In the genomic region with DNA sequence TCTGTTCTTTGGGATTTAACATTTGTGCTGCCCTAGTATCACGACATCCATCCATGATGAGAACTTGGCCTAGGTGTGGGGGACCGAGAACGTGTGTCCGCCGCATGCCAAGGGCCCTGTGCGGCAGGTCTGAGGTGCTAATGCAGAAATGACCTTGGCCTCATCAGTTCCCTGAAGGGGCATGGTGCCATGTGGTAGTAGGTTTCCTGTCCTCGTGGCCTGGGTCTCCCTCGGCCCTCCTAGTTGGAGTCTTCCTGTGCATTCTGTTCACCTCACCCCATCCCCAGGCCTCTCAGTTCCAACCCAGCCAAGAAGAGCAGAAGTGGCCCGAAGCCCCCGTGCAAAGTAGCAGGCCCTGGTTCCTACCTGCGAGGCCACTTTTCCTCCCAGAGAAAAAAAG, we compare ENCODE assay signal across 22 cellular contexts. TPM values are rescaled to one million over a fixed set of nuclear protein-coding genes. Genes with fewer than 3 reads are reported as not detected.
DNase-seq lines count a peak whose midpoint lies in the region; ATAC-seq, FAIRE-seq and TF ChIP-seq lines count a peak whose summit lies in the region.
"Had no signal": no experiment of that assay in that cellular context is flagged by ENCODE, and none has a peak within 500 bp of the region (broad histone marks: within the 10 kb centered on the region; RNA-seq: fewer than 3 reads in every experiment).

No MANE protein-coding gene starts in this region.

- peaks cover 54% of the 10 kb centered on the region for H3K36me3 Mint-ChIP-seq in endodermal cell (ENCODE audit: low read depth)
- H3K36me3 Mint-ChIP-seq in type B pancreatic cell = peaks cover 32% of the 10 kb centered on the region
- H3K36me3 Mint-ChIP-seq in GM23338 (ENCODE audit: low read depth) = peaks cover 10% of the 10 kb centered on the region; the same call in 2 of the 3 replicates

- H2AK5ac ChIP-seq in neuronal stem cell (ENCODE audit: low read depth, low read length) = no peak overlapping the region

- H4K91ac ChIP-seq in neuronal stem cell (ENCODE audit: low read depth, low read length, poor library complexity) = no peak overlapping the region

- H3K9me3 Mint-ChIP-seq in endodermal cell (no peaks in the 10 kb centered on the region), type B pancreatic cell (no peaks in the 10 kb centered on the region), GM23338 (no peaks in the 10 kb centered on the region; the same call in 2 of the 3 replicates)
- H3K9me3 Mint-ChIP-seq: CD4-positive, CD25-positive, alpha-beta regulatory T cell; CD8-positive, alpha-beta memory T cell had no signal

- H3K36me3 ChIP-seq in right atrium auricular region = peaks cover 5% of the 10 kb centered on the region
- H3K36me3 ChIP-seq in endodermal cell (ENCODE audit: control insufficient read depth, insufficient read depth, low read length) = peaks cover 38% of the 10 kb centered on the region
- peaks cover 2 to 62% of the 10 kb centered on the region in 2 donors for H3K36me3 ChIP-seq in neuronal stem cell (replicated peaks in 1 of 2; ENCODE audit: control insufficient read depth in 2 of 2, insufficient read depth in 2 of 2, low read length in 2 of 2)
- 0 out of 2 replicates have a peak, but pooled peaks cover 5% of the 10 kb centered on the region for H3K36me3 ChIP-seq in GM23338 (ENCODE audit: insufficient read depth)
- H3K36me3 ChIP-seq: BE2C had no signal

- no peak overlapping the region for H2BK15ac ChIP-seq in neuronal stem cell (ENCODE audit: low read length)

- H2BK5ac ChIP-seq in neuronal stem cell (ENCODE audit: low read length) = no peak overlapping the region

- H3K27ac Mint-ChIP-seq in endodermal cell (peak overlapping the region; percentile 55), type B pancreatic cell (no peak overlapping the region), GM23338 (no peak overlapping the region)

- intact Hi-C loops in cardiac septum (cut with DNase I) = no loop called here

- no peaks in the 10 kb centered on the region for H3K79me2 ChIP-seq in GM23338 (replicated peaks; ENCODE audit: insufficient read depth)

- FAIRE-seq in GM12892 (lab: Jason Lieb, UNC) = no peak
- FAIRE-seq: GM12891, HTR-8/SVneo, K562 had no signal

- H3K14ac ChIP-seq in neuronal stem cell (ENCODE audit: low read length) = no peak overlapping the region

- H2AFZ ChIP-seq in neuronal stem cell (ENCODE audit: low read length) (no peak overlapping the region), GM23338 (no peak overlapping the region)

- H2BK120ac ChIP-seq in neuronal stem cell (ENCODE audit: low read depth, low read length) = no peak overlapping the region

- peak overlapping the region; percentile 44 for H3K18ac ChIP-seq in neuronal stem cell (ENCODE audit: low read length)

- no peak for TF ChIP-seq POLR2A in GM12892 (IDR thresholded peaks at IDR 0.05; ENCODE audit: low read depth, low read length)

- no peaks in the 10 kb centered on the region for H3K79me1 ChIP-seq in neuronal stem cell (ENCODE audit: low read depth, low read length)

- H4K8ac ChIP-seq in neuronal stem cell (ENCODE audit: low read depth, low read length) = no peak overlapping the region

- DNase-seq in right atrium auricular region (ENCODE audit: low spot score) (peak; percentile 47), cardiac septum (ENCODE audit: low spot score) (no peak), endodermal cell (peak; percentile 35), neuronal stem cell (ENCODE audit: low spot score) (no peak), type B pancreatic cell (ENCODE audit: extremely low spot score, unreplicated experiment) (peak; percentile 39), GM23338 (ENCODE audit: low spot score) (no peak), GM12892 (ENCODE audit: insufficient read length) (no peak)
- DNase-seq: BE2C; C1 segment of cervical spinal cord; CD4-positive, CD25-positive, alpha-beta regulatory T cell; CD8-positive, alpha-beta memory T cell; COR-L47; DMS 273 treated with DMSO at 0.1 percent for 48 hours; DMS53; DND-41; EL; HCEC 1CT; IMR-90 had no signal

- H3K4me1 ChIP-seq in right atrium auricular region = no peaks in the 10 kb centered on the region
- peaks cover 5% of the 10 kb centered on the region for H3K4me1 ChIP-seq in endodermal cell (ENCODE audit: control insufficient read depth, insufficient read depth, low read length)
- peaks cover 0 to 2% of the 10 kb centered on the region in 2 donors for H3K4me1 ChIP-seq in neuronal stem cell (ENCODE audit: control insufficient read depth in 2 of 2, insufficient read depth in 1 of 2, low read depth in 1 of 2, low read length in 2 of 2)
- H3K4me1 ChIP-seq in GM23338 (ENCODE audit: insufficient read depth) = peaks cover 28% of the 10 kb centered on the region
- H3K4me1 ChIP-seq: BE2C had no signal

- no peaks in the 10 kb centered on the region for H4K20me1 ChIP-seq in GM23338 (replicated peaks; ENCODE audit: insufficient read depth)

- WGBS in endodermal cell (ENCODE audit: insufficient coverage in 1 of 2, insufficient read length in 1 of 2), 2 experiments = 93 to 98% methylated on average over 7 to 11 of the region's 11 CpGs
- no CpG with 5 or more reads among the region's 11 CpGs for WGBS in neuronal stem cell (ENCODE audit: extremely low coverage in 2 of 2, insufficient read length in 2 of 2, insufficient replicate concordance in 1 of 2), 2 donors

- ATAC-seq in GM23338 (no peak), GM21390 (IDR thresholded peaks at IDR 0.05; ENCODE audit: unreplicated experiment) (no peak)
- ATAC-seq: K562 had no signal

- no peak overlapping the region for H3K4me3 ChIP-seq in right atrium auricular region
- no peak overlapping the region for H3K4me3 ChIP-seq in endodermal cell (ENCODE audit: low read length)
- H3K4me3 ChIP-seq in neuronal stem cell (ENCODE audit: low read length in 2 of 2) = no peak overlapping the region
- no peak overlapping the region for H3K4me3 ChIP-seq in GM23338
- H3K4me3 ChIP-seq: K562 had no signal

- no peaks in the 10 kb centered on the region for H3K9me3 ChIP-seq in right atrium auricular region
- no peaks in the 10 kb centered on the region for H3K9me3 ChIP-seq in endodermal cell (ENCODE audit: control insufficient read depth, low read length)
- H3K9me3 ChIP-seq in neuronal stem cell (replicated peaks in 1 of 2; ENCODE audit: control insufficient read depth in 2 of 2, insufficient read depth in 1 of 2, low read depth in 1 of 2, low read length in 2 of 2) = peaks cover 0 to 7% of the 10 kb centered on the region in 2 donors
- H3K9me3 ChIP-seq: BE2C had no signal

- no peak overlapping the region for H3K27ac ChIP-seq in right atrium auricular region
- no peak overlapping the region for H3K27ac ChIP-seq in endodermal cell (ENCODE audit: low read depth, low read length)
- no peak overlapping the region for H3K27ac ChIP-seq in neuronal stem cell (replicated peaks; ENCODE audit: low read length)
- H3K27ac ChIP-seq in GM23338 (ENCODE audit: low read depth) = no peak overlapping the region

- no peak for TF ChIP-seq CTCF in right atrium auricular region (IDR thresholded peaks at IDR 0.05)
- no peak for TF ChIP-seq CTCF in endodermal cell (conservative IDR thresholded peaks at IDR 0.05)
- no peak for TF ChIP-seq CTCF in type B pancreatic cell (conservative IDR thresholded peaks at IDR 0.05)
- TF ChIP-seq CTCF in GM23338 (conservative IDR thresholded peaks at IDR 0.05; ENCODE audit: low read depth in 2 of 2) = no peak

- no peak overlapping the region for H3K23ac ChIP-seq in neuronal stem cell (ENCODE audit: low read depth, low read length, poor library complexity)

- H3K9ac ChIP-seq in endodermal cell (ENCODE audit: extremely low read depth, low read length, poor library complexity, severe bottlenecking) = no peak overlapping the region
- H3K9ac ChIP-seq in neuronal stem cell (ENCODE audit: low read depth, low read length, poor library complexity) = no peak overlapping the region

- H3K27me3 ChIP-seq in right atrium auricular region = no peaks in the 10 kb centered on the region
- no peaks in the 10 kb centered on the region for H3K27me3 ChIP-seq in endodermal cell (ENCODE audit: control insufficient read depth, insufficient read depth, low read length, poor library complexity, severe bottlenecking)
- H3K27me3 ChIP-seq in neuronal stem cell (ENCODE audit: control insufficient read depth in 3 of 3, insufficient read depth in 3 of 3, low read depth in 1 of 3, low read length in 3 of 3) = no peaks in the 10 kb centered on the region
- H3K27me3 ChIP-seq in GM23338 (ENCODE audit: insufficient read depth) = no peaks in the 10 kb centered on the region
- H3K27me3 ChIP-seq: BE2C had no signal

- H3K4me2 ChIP-seq in neuronal stem cell (ENCODE audit: insufficient read depth, low read length, poor library complexity, severe bottlenecking) = no peak overlapping the region
- H3K4me2 ChIP-seq in GM23338 = no peak overlapping the region

- H3K4me1 Mint-ChIP-seq in endodermal cell (peaks cover 15% of the 10 kb centered on the region), type B pancreatic cell (ENCODE audit: unreplicated experiment) (peaks cover 9% of the 10 kb centered on the region), GM23338 (peaks cover 37% of the 10 kb centered on the region)
- H3K4me1 Mint-ChIP-seq: CD4-positive, CD25-positive, alpha-beta regulatory T cell; CD8-positive, alpha-beta memory T cell had no signal

- H2BK12ac ChIP-seq in neuronal stem cell (ENCODE audit: low read length) = no peak overlapping the region

- no peaks in the 10 kb centered on the region for H3K27me3 Mint-ChIP-seq in endodermal cell (ENCODE audit: insufficient read depth)
- no peaks in the 10 kb centered on the region for H3K27me3 Mint-ChIP-seq in type B pancreatic cell
- peaks cover 21% of the 10 kb centered on the region for H3K27me3 Mint-ChIP-seq in GM23338 (ENCODE audit: insufficient read depth, low read depth, poor library complexity)
- H3K27me3 Mint-ChIP-seq: CD4-positive, CD25-positive, alpha-beta regulatory T cell; CD8-positive, alpha-beta memory T cell had no signal

- peaks cover 4% of the 10 kb centered on the region; the same call in 1 of the 2 replicates for H3F3A ChIP-seq in GM23338 (replicated peaks; ENCODE audit: low read depth)

- H3K4me3 Mint-ChIP-seq in endodermal cell = no peak overlapping the region
- no peak overlapping the region for H3K4me3 Mint-ChIP-seq in type B pancreatic cell
- H3K4me3 Mint-ChIP-seq in GM23338 = no peak overlapping the region
- H3K4me3 Mint-ChIP-seq: CD4-positive, CD25-positive, alpha-beta regulatory T cell; CD8-positive, alpha-beta memory T cell had no signal

- H3K4ac ChIP-seq in neuronal stem cell (ENCODE audit: low read length) = no peak overlapping the region

- H3K9me2 ChIP-seq in GM23338 (ENCODE audit: insufficient read depth) = no peaks in the 10 kb centered on the region

RNA-seq across cellular contexts. Expression of a gene that starts 59.8 kb away (rescaled TPM):
- total RNA-seq in right atrium auricular region (1 to 10 TPM; 1.4 TPM), cardiac septum (1.7 TPM), endodermal cell (1 to 10 TPM; 2.7 to 6.6 TPM), type B pancreatic cell (ENCODE audit: low replicate concordance) (5.9 and 7.2 TPM in 2 replicates)
- 5.0 TPM for polyA plus RNA-seq in endodermal cell (2013, experiment 1 of 2)
- polyA plus RNA-seq in endodermal cell (2013, experiment 2 of 2) = 4.6 TPM
- polyA plus RNA-seq in neuronal stem cell (2013, experiment 1 of 2) = 3.7 TPM
- 3.4 TPM for polyA plus RNA-seq in neuronal stem cell (2013, experiment 2 of 2)
- total RNA-seq in GM23338 (2014; rRNA removed; shearing (Covaris generic)) = 0.24 and 1.1 TPM in 2 replicates
- 0.61 and 1.0 TPM in 2 replicates for polyA plus RNA-seq in GM23338 (2016; fragmentation: Nextera tagmentation; extraction: Ambion mirVana)
- polyA plus RNA-seq in GM12892 (2012; ENCODE audit: missing spikeins) = 4.7 TPM

Comparison
In these comparisons a context has a peak if more than half of its experiments do, and no peak if none do; other contexts are left out.
1. DNase-seq: peak in right atrium auricular region (single experiment), endodermal cell (single experiment) and type B pancreatic cell (single experiment); none in cardiac septum (single experiment), neuronal stem cell (single experiment), GM23338 (single experiment) and GM12892 (single experiment).